In genomic region chr14:73237219-73237785, GRCh38 we compare ENCODE assay signal across 8 cellular contexts. TPM values are rescaled to one million over a fixed set of nuclear protein-coding genes. Genes with fewer than 3 reads are reported as not detected.
DNase-seq lines count a peak whose midpoint lies in the region; ATAC-seq and TF ChIP-seq lines count a peak whose summit lies in the region.

A gene with protein sequence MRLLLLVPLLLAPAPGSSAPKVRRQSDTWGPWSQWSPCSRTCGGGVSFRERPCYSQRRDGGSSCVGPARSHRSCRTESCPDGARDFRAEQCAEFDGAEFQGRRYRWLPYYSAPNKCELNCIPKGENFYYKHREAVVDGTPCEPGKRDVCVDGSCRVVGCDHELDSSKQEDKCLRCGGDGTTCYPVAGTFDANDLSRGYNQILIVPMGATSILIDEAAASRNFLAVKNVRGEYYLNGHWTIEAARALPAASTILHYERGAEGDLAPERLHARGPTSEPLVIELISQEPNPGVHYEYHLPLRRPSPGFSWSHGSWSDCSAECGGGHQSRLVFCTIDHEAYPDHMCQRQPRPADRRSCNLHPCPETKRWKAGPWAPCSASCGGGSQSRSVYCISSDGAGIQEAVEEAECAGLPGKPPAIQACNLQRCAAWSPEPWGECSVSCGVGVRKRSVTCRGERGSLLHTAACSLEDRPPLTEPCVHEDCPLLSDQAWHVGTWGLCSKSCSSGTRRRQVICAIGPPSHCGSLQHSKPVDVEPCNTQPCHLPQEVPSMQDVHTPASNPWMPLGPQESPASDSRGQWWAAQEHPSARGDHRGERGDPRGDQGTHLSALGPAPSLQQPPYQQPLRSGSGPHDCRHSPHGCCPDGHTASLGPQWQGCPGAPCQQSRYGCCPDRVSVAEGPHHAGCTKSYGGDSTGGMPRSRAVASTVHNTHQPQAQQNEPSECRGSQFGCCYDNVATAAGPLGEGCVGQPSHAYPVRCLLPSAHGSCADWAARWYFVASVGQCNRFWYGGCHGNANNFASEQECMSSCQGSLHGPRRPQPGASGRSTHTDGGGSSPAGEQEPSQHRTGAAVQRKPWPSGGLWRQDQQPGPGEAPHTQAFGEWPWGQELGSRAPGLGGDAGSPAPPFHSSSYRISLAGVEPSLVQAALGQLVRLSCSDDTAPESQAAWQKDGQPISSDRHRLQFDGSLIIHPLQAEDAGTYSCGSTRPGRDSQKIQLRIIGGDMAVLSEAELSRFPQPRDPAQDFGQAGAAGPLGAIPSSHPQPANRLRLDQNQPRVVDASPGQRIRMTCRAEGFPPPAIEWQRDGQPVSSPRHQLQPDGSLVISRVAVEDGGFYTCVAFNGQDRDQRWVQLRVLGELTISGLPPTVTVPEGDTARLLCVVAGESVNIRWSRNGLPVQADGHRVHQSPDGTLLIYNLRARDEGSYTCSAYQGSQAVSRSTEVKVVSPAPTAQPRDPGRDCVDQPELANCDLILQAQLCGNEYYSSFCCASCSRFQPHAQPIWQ (plus strand): TSS chr14:73237506. CDS start chr14:73239779, 2,273 bp downstream.

- H3K27me3 Mint-ChIP-seq in activated B cell treated with CpG ODN at 0.5 μM for 24 hours, result peaks cover 53% of the 10 kb centered on the region

- H3K36me3 ChIP-seq in heart left ventricle (no peaks in the 10 kb centered on the region), psoas muscle (ENCODE audit: insufficient read depth in 1 of 2, low read depth in 1 of 2) (no peaks in the 10 kb centered on the region)

- H3K4me3 ChIP-seq in heart left ventricle (peak within 1 kb of the TSS; percentile 15 to 64 (median 48)), psoas muscle (peak within 1 kb of the TSS; percentile 63)

- peak within 1 kb of the TSS in 3 of 12 donors; percentile 34 to 52 (median 48) for H3K27ac ChIP-seq in heart left ventricle
- no peak within 1 kb of the TSS for H3K27ac ChIP-seq in psoas muscle

- H3K4me1 Mint-ChIP-seq in activated B cell treated with CpG ODN at 0.5 μM for 24 hours, result peaks cover 53% of the 10 kb centered on the region

- intact Hi-C loops in activated B cell treated with CpG ODN at 0.5 μM for 24 hours (cut with micrococcal nuclease) (loop anchor here (5.0 kb wide), 1 partner anchor 45 kb away; no protein-coding TSS in a partner anchor), heart left ventricle (cut with DNase I) (no loop called here), psoas muscle (cut with DNase I) (no loop called here)

- TF ChIP-seq CTCF in activated B cell treated with CpG ODN at 0.5 μM for 24 hours (IDR thresholded peaks at IDR 0.05), result no peak
- no peak for TF ChIP-seq CTCF in heart left ventricle (IDR thresholded peaks at IDR 0.05)
- TF ChIP-seq CTCF in psoas muscle (IDR thresholded peaks at IDR 0.05), result no peak

- POLR2A ChIA-PET in activated B cell treated with CpG ODN at 0.5 μM for 24 hours (lab: Charles Lee), result interaction anchor here (0.6 to 2.0 kb wide), 2 partner anchors 9 to 151 kb away, joined by 5 to 6 read pairs; no protein-coding TSS in a partner anchor

- no peaks in the 10 kb centered on the region for H3K9me3 ChIP-seq in heart left ventricle
- H3K9me3 ChIP-seq in psoas muscle, result no peaks in the 10 kb centered on the region

- peak; percentile 50 for ATAC-seq in activated B cell treated with CpG ODN at 0.5 μM for 24 hours (ENCODE audit: low read depth)
- ATAC-seq in heart left ventricle, result peak in 2 of 4 donors; percentile 14 to 42
- ATAC-seq in psoas muscle, result peak in 2 of 4 donors; percentile 38 to 45
- ATAC-seq in GM19452 (IDR thresholded peaks at IDR 0.05; ENCODE audit: unreplicated experiment), result no peak

- no peak within 1 kb of the TSS for H3K27ac Mint-ChIP-seq in activated B cell treated with CpG ODN at 0.5 μM for 24 hours

- CTCF ChIA-PET in activated B cell treated with CpG ODN at 0.5 μM for 24 hours (lab: Charles Lee), result no interaction called here

- H3K9me3 Mint-ChIP-seq in activated B cell treated with CpG ODN at 0.5 μM for 24 hours, result no peaks in the 10 kb centered on the region

- TF ChIP-seq POLR2A in heart left ventricle (IDR thresholded peaks at IDR 0.05), result no peak

- DNase-seq in stimulated activated CD4-positive, alpha-beta T cell treated with anti-CD3 and anti-CD28 coated beads, Interleukin-15, amount 100 ng/mL, for 24 hours, result peak; percentile 26
- no peak for DNase-seq in stimulated activated CD4-positive, alpha-beta T cell treated with anti-CD3 and anti-CD28 coated beads, Interleukin-12 subunit alpha, Interleukin-12 subunit beta, amount 100 ng/mL, for 4 hours
- no peak for DNase-seq in activated B cell treated with CpG ODN at 0.5 μM for 24 hours
- no peak for DNase-seq in heart left ventricle
- DNase-seq in psoas muscle, result peak; percentile 44 to 70
- DNase-seq in cerebellar nuclear complex (lab: John Stamatoyannopoulos, UW), result no peak
- DNase-seq in activated CD4-positive, CD25-positive, alpha-beta regulatory T cell treated with anti-CD3 and anti-CD28 coated beads, Interleukin-2, amount 50 U/mL, for 72 hours, result no peak

- 5 to 9% (median 6%) methylated on average over 29 to 48 of the region's 48 CpGs for WGBS in heart left ventricle, 4 donors
- WGBS in psoas muscle, 3 donors, result 4 to 6% (median 6%) methylated on average over 25 to 48 of the region's 48 CpGs

- H3K4me1 ChIP-seq in heart left ventricle (peaks cover 3 to 70% (median 26%) of the 10 kb centered on the region in 12 donors), psoas muscle (peaks cover 15% of the 10 kb centered on the region)

- peak within 1 kb of the TSS; percentile 83 for H3K4me3 Mint-ChIP-seq in activated B cell treated with CpG ODN at 0.5 μM for 24 hours

- H3K27me3 ChIP-seq in heart left ventricle, result peaks cover 14 to 68% (median 30%) of the 10 kb centered on the region in 9 donors
- H3K27me3 ChIP-seq in psoas muscle (ENCODE audit: insufficient read depth in 3 of 3, low read length in 2 of 3), result peaks cover 0 to 72% (median 27%) of the 10 kb centered on the region in 3 donors

- H3K36me3 Mint-ChIP-seq in activated B cell treated with CpG ODN at 0.5 μM for 24 hours (ENCODE audit: low read depth), result no peaks in the 10 kb centered on the region

RNA-seq across cellular contexts. Expression of the gene that starts here (rescaled TPM):
- total RNA-seq in activated B cell treated with CpG ODN at 0.5 μM for 24 hours, result 0.42 and 0.46 TPM in 2 replicates
- 10 to 100 TPM in 1 of 9 donors, 1 to 10 TPM in 6, under 1 TPM in 2; 0.79 to 10.3 (median 1.5) TPM for total RNA-seq in heart left ventricle
- 1 to 10 TPM in 1 of 2 donors, under 1 TPM in 1; 0.30 to 1.4 TPM for polyA plus RNA-seq in heart left ventricle
- total RNA-seq in psoas muscle, result under 1 TPM; 0.26 to 0.79 (median 0.50) TPM
- under 1 TPM; 0.38 to 0.52 (median 0.44) TPM for polyA plus RNA-seq in psoas muscle

Comparison
In these comparisons a context has a peak if more than half of its experiments do, and no peak if none do; other contexts are left out.
1. Peak in ATAC-seq in activated B cell treated with CpG ODN at 0.5 μM for 24 hours; RNA of the gene not detected or under 1 TPM.
2. Peak in DNase-seq and H3K4me3 ChIP-seq in psoas muscle; RNA of the gene not detected or under 1 TPM.